Comparison of ENCODE assay signal across 9 cellular contexts in the genomic region with DNA sequence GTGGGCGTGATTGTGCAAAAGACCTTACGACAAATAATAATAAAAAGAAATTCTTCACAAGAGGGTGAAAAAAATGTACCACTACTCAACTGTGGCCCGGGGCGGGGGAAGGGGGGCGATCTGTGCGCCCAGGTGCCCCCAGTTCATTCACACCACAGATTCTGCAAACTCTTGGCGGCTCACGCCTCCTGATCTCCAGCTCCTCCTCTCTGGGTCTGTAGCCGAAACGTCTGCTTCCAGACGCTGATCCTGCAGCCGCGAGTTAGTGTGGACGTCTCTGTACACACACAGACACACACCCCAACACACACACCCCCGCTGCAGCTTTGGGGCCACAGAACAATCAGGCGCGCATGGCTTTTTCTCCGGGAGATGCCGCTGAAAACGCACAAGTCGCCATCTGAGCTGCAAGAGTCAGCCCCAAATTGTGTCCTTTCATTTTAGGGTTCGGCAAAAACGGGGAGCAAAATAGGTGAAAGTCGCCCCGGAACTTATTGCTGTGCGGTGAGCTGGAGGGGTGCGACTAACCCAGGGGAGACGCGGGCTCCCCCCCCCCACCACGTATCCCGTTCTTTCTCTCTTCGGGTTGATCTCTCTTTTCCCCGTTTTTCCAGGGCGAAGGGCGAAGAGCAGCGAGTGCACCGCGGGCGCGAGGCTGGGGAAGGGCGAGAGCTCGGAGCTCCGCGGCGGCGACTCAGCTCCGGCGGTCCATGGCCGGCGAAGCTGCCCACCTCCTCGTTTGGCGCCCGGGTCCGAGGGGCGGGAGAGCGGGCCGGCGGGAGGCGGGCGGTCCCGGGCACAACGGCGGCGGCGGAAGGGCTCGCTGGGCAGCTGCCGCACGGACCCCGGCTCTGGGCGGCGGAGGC. TPM values are rescaled to one million over a fixed set of nuclear protein-coding genes. Genes with fewer than 3 reads are reported as not detected.
A peak's percentile ranks its signal among the peaks of the same experiment; 100 is the strongest.
DNase-seq lines count a peak whose midpoint lies in the region; ATAC-seq and TF ChIP-seq lines count a peak whose summit lies in the region.
"Had no signal": no experiment of that assay in that cellular context is flagged by ENCODE, and none has a peak within 500 bp of the region (broad histone marks: within the 10 kb centered on the region; RNA-seq: fewer than 3 reads in every experiment).

No MANE protein-coding gene starts in this region.

- H3K9me3 ChIP-seq in SK-N-MC (ENCODE audit: low read depth, low read length): no peaks in the 10 kb centered on the region
- no peaks in the 10 kb centered on the region for H3K9me3 ChIP-seq in fibroblast of lung (ENCODE audit: control insufficient read depth, insufficient read depth, low read depth, low read length)
- H3K9me3 ChIP-seq in neural cell (ENCODE audit: low read length): no peaks in the 10 kb centered on the region
- H3K9me3 ChIP-seq: neutrophil had no signal

- H3K9ac ChIP-seq in SK-N-MC (ENCODE audit: insufficient read length) (peak overlapping the region; percentile 82), fibroblast of lung (ENCODE audit: insufficient read depth, low read length) (peak overlapping the region; percentile 87), neural cell (ENCODE audit: low read length) (peak overlapping the region; percentile 30)

- 0 out of 3 replicates have a peak, but pooled peaks have one; percentile 14 for TF ChIP-seq CTCF in GM12872 (IDR thresholded peaks at IDR 0.05; ENCODE audit: insufficient read depth, low read depth, low read length)
- TF ChIP-seq CTCF in fibroblast of lung (conservative IDR thresholded peaks at IDR 0.05 in 1 of 2, IDR thresholded peaks at IDR 0.05 in 1 of 2; ENCODE audit: low read depth in 1 of 2, low read length in 2 of 2): no peak
- no peak for TF ChIP-seq CTCF in neural cell (IDR thresholded peaks at IDR 0.05; ENCODE audit: poor library complexity, severe bottlenecking)

- H3K79me2 ChIP-seq in fibroblast of lung (ENCODE audit: control insufficient read depth, insufficient read depth, low read length) (peaks cover 52% of the 10 kb centered on the region), neural cell (replicated peaks; ENCODE audit: insufficient read depth, low read length) (no peaks in the 10 kb centered on the region)

- DNase-seq in 8988T (peak; percentile 82), SK-N-MC (ENCODE audit: low read depth, low spot score) (no peak), fibroblast of lung (ENCODE audit: low read depth in 2 of 2) (peak; percentile 67 to 83), SIG-M5 (lab: John Stamatoyannopoulos, UW) (no peak)

- H4K20me1 ChIP-seq in fibroblast of lung (ENCODE audit: control insufficient read depth, extremely low read depth, insufficient read depth, low read length) (no peaks in the 10 kb centered on the region), neural cell (ENCODE audit: insufficient read depth) (no peaks in the 10 kb centered on the region)

- peak overlapping the region; percentile 12 for H2AFZ ChIP-seq in fibroblast of lung (ENCODE audit: low read length)
- H2AFZ ChIP-seq in neural cell (ENCODE audit: low read depth, low read length): no peak overlapping the region

- H3K4me1 ChIP-seq in fibroblast of lung (ENCODE audit: control insufficient read depth, extremely low read depth, insufficient read depth, low read length): peaks cover 16% of the 10 kb centered on the region

- H3K27ac ChIP-seq in SK-N-MC (peak overlapping the region; percentile 46; the same call in 1 of the 2 replicates), fibroblast of lung (ENCODE audit: insufficient read depth, low read length) (peak overlapping the region; percentile 89), neural cell (ENCODE audit: low read length) (no peak overlapping the region)
- H3K27ac ChIP-seq: neutrophil had no signal

- no peaks in the 10 kb centered on the region for H3K9me2 ChIP-seq in neural cell (ENCODE audit: insufficient read depth, low read length)

- TF ChIP-seq RAD21 in neural cell (conservative IDR thresholded peaks at IDR 0.05): no peak

- H3F3A ChIP-seq in neural cell (ENCODE audit: insufficient read depth, low read length, poor library complexity, severe bottlenecking): peaks cover 4% of the 10 kb centered on the region

- H3K4me2 ChIP-seq in fibroblast of lung (ENCODE audit: extremely low read depth, insufficient read depth, low read length) (peak overlapping the region; percentile 53), neural cell (ENCODE audit: low read length) (peak overlapping the region; percentile 85)

- peak overlapping the region; percentile 87 for H3K4me3 ChIP-seq in SK-N-MC
- peak overlapping the region; percentile 69 to 91 (median 83) for H3K4me3 ChIP-seq in fibroblast of lung (replicated peaks in 1 of 4; ENCODE audit: control extremely low read depth in 1 of 4, insufficient read depth in 1 of 4, low read depth in 3 of 4, low read length in 4 of 4)
- H3K4me3 ChIP-seq in neural cell (ENCODE audit: low read length): peak overlapping the region; percentile 71

- ATAC-seq in GM18870 (IDR thresholded peaks at IDR 0.05; ENCODE audit: unreplicated experiment) (no peak), GM19023 (IDR thresholded peaks at IDR 0.05; ENCODE audit: unreplicated experiment) (no peak)

- H3K27me3 ChIP-seq in fibroblast of lung (ENCODE audit: control insufficient read depth, insufficient read depth, low read length): no peaks in the 10 kb centered on the region
- H3K27me3 ChIP-seq in neural cell (ENCODE audit: insufficient read depth, low read depth, low read length): peaks cover 89% of the 10 kb centered on the region

- TF ChIP-seq EP300 in neural cell (conservative IDR thresholded peaks at IDR 0.05; ENCODE audit: poor library complexity, severe bottlenecking): no peak

- H3K36me3 ChIP-seq in SK-N-MC (ENCODE audit: insufficient read depth, low read length) (no peaks in the 10 kb centered on the region), fibroblast of lung (ENCODE audit: control insufficient read depth, insufficient read depth, low read length) (peaks cover 5% of the 10 kb centered on the region), neural cell (ENCODE audit: insufficient read depth, low read length) (no peaks in the 10 kb centered on the region)
- H3K36me3 ChIP-seq: neutrophil had no signal

TF ChIP-seq in neural cell, 6 proteins besides CTCF, POLR2A, EP300 and RAD21:
- TF ChIP-seq POLR2AphosphoS5 (IDR thresholded peaks at IDR 0.05): peak; percentile 36
- TF ChIP-seq EZH2 (IDR thresholded peaks at IDR 0.05; ENCODE audit: borderline replicate concordance, insufficient read depth, low read length, poor library complexity, severe bottlenecking): no peak
- TF ChIP-seq SMC3 (conservative IDR thresholded peaks at IDR 0.05; ENCODE audit: poor library complexity): no peak

RNA-seq across cellular contexts. Expression of a gene that starts 0.5 kb away (rescaled TPM):
- 52.6 and 117 TPM in 2 replicates for total RNA-seq in fibroblast of lung
- 78.2 and 224 TPM in 2 replicates for polyA plus RNA-seq in fibroblast of lung
- 53.9 and 150 TPM in 2 replicates for polyA plus RNA-seq in fibroblast of lung (2012)
- polyA minus RNA-seq in fibroblast of lung (ENCODE audit: low replicate concordance): 60.8 and 154 TPM in 2 replicates
- 0.59 and 0.74 TPM in 2 replicates for polyA plus RNA-seq in neural cell
- 0.93 and 0.97 TPM in 2 replicates for polyA minus RNA-seq in neural cell

Comparison
In these comparisons a context has a peak if more than half of its experiments do, and no peak if none do; other contexts are left out.
1. DNase-seq: peak in 8988T (single experiment) and fibroblast of lung (2 of 2); none in SK-N-MC (single experiment) and SIG-M5 (single experiment).
2. H3K9ac ChIP-seq: peak in every context shown above with its lines; median percentile 87 in fibroblast of lung; 82 in SK-N-MC; 30 in neural cell.
3. RNA of a gene that starts 0.5 kb away (polyA plus RNA-seq): 53.9 to 224 TPM in fibroblast of lung; 0.59 to 0.74 TPM in neural cell; every median in the first group is over 10 times any median in the second.
4. Peak in every context shown above with its lines, with median percentiles within 50 percentile points of each other: H3K4me3 ChIP-seq.